17 cellular contexts compared by ENCODE assay signal in the genomic region with DNA sequence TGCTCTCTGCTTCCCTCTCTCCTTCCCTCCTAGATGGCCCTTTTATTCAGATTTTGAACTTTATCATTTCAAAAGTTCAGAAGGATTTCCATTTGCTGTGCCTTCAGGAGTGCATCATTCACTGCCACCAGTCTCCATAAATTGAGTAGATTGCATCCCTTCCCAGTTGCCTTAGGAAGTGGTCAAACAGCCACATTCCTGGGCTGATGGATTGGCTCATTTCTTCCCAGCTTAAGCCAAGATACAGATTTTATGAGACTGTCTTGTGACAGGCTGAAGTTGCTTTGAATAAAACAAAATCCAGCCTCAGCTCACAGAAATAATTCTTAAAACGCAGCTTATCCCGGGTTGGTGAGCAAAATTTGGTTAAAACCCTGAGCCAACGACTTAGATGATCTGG. TPM values are rescaled to one million over a fixed set of nuclear protein-coding genes. Genes with fewer than 3 reads are reported as not detected.
DNase-seq lines count a peak whose midpoint lies in the region; ATAC-seq and TF ChIP-seq lines count a peak whose summit lies in the region.
"Had no signal": no experiment of that assay in that cellular context is flagged by ENCODE, and none has a peak within 500 bp of the region (broad histone marks: within the 10 kb centered on the region; RNA-seq: fewer than 3 reads in every experiment).

No MANE protein-coding gene starts in this region.

- no peak overlapping the region for H3K4me3 Mint-ChIP-seq in mesothelial cell of epicardium
- H3K4me3 Mint-ChIP-seq in activated T-cell treated with anti-CD3 and anti-CD28 coated beads, Interleukin-2, amount 50 U/mL, for 72 hours = no peak overlapping the region
- H3K4me3 Mint-ChIP-seq: activated CD4-positive, alpha-beta memory T cell treated with anti-CD3 and anti-CD28 coated beads for 36 hours; activated naive CD8-positive, alpha-beta T cell treated with anti-CD3 and anti-CD28 coated beads for 36 hours; IgD-negative memory B cell; naive thymus-derived CD8-positive, alpha-beta T cell had no signal

- H3K27me3 Mint-ChIP-seq in mesothelial cell of epicardium (ENCODE audit: low read depth) = no peaks in the 10 kb centered on the region
- peaks cover 53% of the 10 kb centered on the region for H3K27me3 Mint-ChIP-seq in activated T-cell treated with anti-CD3 and anti-CD28 coated beads, Interleukin-2, amount 50 U/mL, for 72 hours (ENCODE audit: low read depth)
- H3K27me3 Mint-ChIP-seq: IgD-negative memory B cell had no signal

- TF ChIP-seq CTCF in colonic mucosa (IDR thresholded peaks at IDR 0.05) (no peak), mesothelial cell of epicardium (IDR thresholded peaks at IDR 0.05; ENCODE audit: unreplicated experiment) (no peak), vagina (IDR thresholded peaks at IDR 0.05) (no peak)

- no peaks in the 10 kb centered on the region for H3K9me3 Mint-ChIP-seq in mesothelial cell of epicardium
- H3K9me3 Mint-ChIP-seq in activated T-cell treated with anti-CD3 and anti-CD28 coated beads, Interleukin-2, amount 50 U/mL, for 72 hours = no peaks in the 10 kb centered on the region
- H3K9me3 Mint-ChIP-seq: activated CD4-positive, alpha-beta memory T cell treated with anti-CD3 and anti-CD28 coated beads for 36 hours; activated naive CD8-positive, alpha-beta T cell treated with anti-CD3 and anti-CD28 coated beads for 36 hours; IgD-negative memory B cell; naive thymus-derived CD8-positive, alpha-beta T cell had no signal

- DNase-seq in HT1080 (ENCODE audit: low read depth) = peak; percentile 72
- DNase-seq in colonic mucosa = no peak
- DNase-seq in mesothelial cell of epicardium (ENCODE audit: low spot score in 2 of 2, unreplicated experiment in 2 of 2) = no peak
- DNase-seq in vagina (ENCODE audit: extremely low spot score in 2 of 2) = no peak
- DNase-seq in KBM-7 = no peak
- DNase-seq in activated T-cell treated with anti-CD3 and anti-CD28 coated beads, Interleukin-2, amount 50 U/mL, for 72 hours = no peak
- DNase-seq in stimulated activated CD4-positive, alpha-beta T cell treated with anti-CD3 and anti-CD28 coated beads, Interleukin-2, amount 100 ng/mL, for 24 hours = no peak
- DNase-seq: activated CD4-positive, alpha-beta memory T cell treated with anti-CD3 and anti-CD28 coated beads for 36 hours; activated naive CD8-positive, alpha-beta T cell treated with anti-CD3 and anti-CD28 coated beads for 36 hours; activated T-cell treated with anti-CD3 and anti-CD28 coated beads, Interleukin-2, amount 50 U/mL, for 48 hours; gastrocnemius medialis; MV-4-11; naive thymus-derived CD8-positive, alpha-beta T cell; NCI-H2029 treated with DMSO at 0.1 percent for 48 hours had no signal

- no peak overlapping the region for H3K9ac ChIP-seq in colonic mucosa (ENCODE audit: low read depth in 2 of 2, low read length in 2 of 2)
- H3K9ac ChIP-seq: BLaER1 treated with 17β-estradiol and CSF1 and Interleukin-3, amounts not matched to agents 10 nM and 100 nM had no signal

- intact Hi-C loops in colonic mucosa (cut with DNase I) = no loop called here
- intact Hi-C loops in vagina (cut with DNase I) = no loop called here

- H3K27ac Mint-ChIP-seq in mesothelial cell of epicardium = peak overlapping the region; percentile 88
- no peak overlapping the region for H3K27ac Mint-ChIP-seq in activated T-cell treated with anti-CD3 and anti-CD28 coated beads, Interleukin-2, amount 50 U/mL, for 72 hours
- H3K27ac Mint-ChIP-seq: activated CD4-positive, alpha-beta memory T cell treated with anti-CD3 and anti-CD28 coated beads for 36 hours; activated naive CD8-positive, alpha-beta T cell treated with anti-CD3 and anti-CD28 coated beads for 36 hours; IgD-negative memory B cell; naive thymus-derived CD8-positive, alpha-beta T cell had no signal

- in situ Hi-C loops in KBM-7 (cut with MboI; ENCODE audit: low pct_unique_long_range_greater_than_20kb, low sequenced_read_pairs) = no loop called here

- H3K27ac ChIP-seq in colonic mucosa (peak overlapping the region; percentile 51), vagina (peak overlapping the region; percentile 51)
- H3K27ac ChIP-seq: BLaER1 treated with 17β-estradiol and CSF1 and Interleukin-3, amounts not matched to agents 10 nM and 100 nM; gastrocnemius medialis had no signal

- no peak for TF ChIP-seq POLR2A in vagina (IDR thresholded peaks at IDR 0.05)

- H3K36me3 Mint-ChIP-seq in mesothelial cell of epicardium = no peaks in the 10 kb centered on the region
- no peaks in the 10 kb centered on the region for H3K36me3 Mint-ChIP-seq in activated T-cell treated with anti-CD3 and anti-CD28 coated beads, Interleukin-2, amount 50 U/mL, for 72 hours (ENCODE audit: insufficient read depth in 2 of 2)
- H3K36me3 Mint-ChIP-seq: activated CD4-positive, alpha-beta memory T cell treated with anti-CD3 and anti-CD28 coated beads for 36 hours; activated naive CD8-positive, alpha-beta T cell treated with anti-CD3 and anti-CD28 coated beads for 36 hours; IgD-negative memory B cell; naive thymus-derived CD8-positive, alpha-beta T cell had no signal

- H3K27me3 ChIP-seq in colonic mucosa = no peaks in the 10 kb centered on the region
- H3K27me3 ChIP-seq in vagina = no peaks in the 10 kb centered on the region

- ATAC-seq in activated T-cell treated with anti-CD3 and anti-CD28 coated beads, Interleukin-2, amount 50 U/mL, for 72 hours (replicated peaks in 1 of 2) = no peak
- ATAC-seq: gastrocnemius medialis; naive thymus-derived CD8-positive, alpha-beta T cell; Panc1 had no signal

- H3K9me3 ChIP-seq in colonic mucosa = no peaks in the 10 kb centered on the region
- no peaks in the 10 kb centered on the region for H3K9me3 ChIP-seq in vagina
- H3K9me3 ChIP-seq: BLaER1 treated with 17β-estradiol and CSF1 and Interleukin-3, amounts not matched to agents 10 nM and 100 nM; gastrocnemius medialis had no signal

- peaks cover 86% of the 10 kb centered on the region for H3K4me1 Mint-ChIP-seq in mesothelial cell of epicardium
- no peaks in the 10 kb centered on the region for H3K4me1 Mint-ChIP-seq in activated T-cell treated with anti-CD3 and anti-CD28 coated beads, Interleukin-2, amount 50 U/mL, for 72 hours (ENCODE audit: low read depth)
- H3K4me1 Mint-ChIP-seq: activated naive CD8-positive, alpha-beta T cell treated with anti-CD3 and anti-CD28 coated beads for 36 hours; naive thymus-derived CD8-positive, alpha-beta T cell had no signal

- H3K4me3 ChIP-seq in colonic mucosa = no peak overlapping the region
- no peak overlapping the region for H3K4me3 ChIP-seq in vagina
- H3K4me3 ChIP-seq: BLaER1 treated with 17β-estradiol and CSF1 and Interleukin-3, amounts not matched to agents 10 nM and 100 nM; gastrocnemius medialis had no signal

- H3K36me3 ChIP-seq in colonic mucosa (no peaks in the 10 kb centered on the region), vagina (no peaks in the 10 kb centered on the region)
- H3K36me3 ChIP-seq: BLaER1 treated with 17β-estradiol and CSF1 and Interleukin-3, amounts not matched to agents 10 nM and 100 nM; gastrocnemius medialis had no signal

- H3K4me1 ChIP-seq in colonic mucosa (no peaks in the 10 kb centered on the region), vagina (peaks cover 29% of the 10 kb centered on the region)

RNA-seq across cellular contexts. Expression of a gene that starts 9.8 kb away (rescaled TPM):
- 62.1 and 62.4 TPM in 2 replicates for total RNA-seq in HT1080 (2014; rRNA removed; shearing (Covaris generic))
- polyA plus RNA-seq in HT1080 (2015; cell fraction: cytosol; rRNA removed) = 53.2 and 62.4 TPM in 2 replicates
- 229 and 301 TPM in 2 replicates for polyA plus RNA-seq in HT1080 (2015; cell fraction: nucleus; rRNA removed)
- total RNA-seq in colonic mucosa (10 to 100 TPM in 1 of 2 donors, 1 to 10 TPM in 1; 5.4 to 25.2 TPM), mesothelial cell of epicardium (82.2 to 89.5 TPM (median 83.6 TPM) in 3 replicates), vagina (65.6 TPM)
- 1 to 10 TPM; 2.5 to 2.6 TPM for total RNA-seq in activated T-cell treated with anti-CD3 and anti-CD28 coated beads, Interleukin-2, amount 50 U/mL, for 72 hours
- polyA plus RNA-seq: naive thymus-derived CD8-positive, alpha-beta T cell had no signal
